In the genomic region with DNA sequence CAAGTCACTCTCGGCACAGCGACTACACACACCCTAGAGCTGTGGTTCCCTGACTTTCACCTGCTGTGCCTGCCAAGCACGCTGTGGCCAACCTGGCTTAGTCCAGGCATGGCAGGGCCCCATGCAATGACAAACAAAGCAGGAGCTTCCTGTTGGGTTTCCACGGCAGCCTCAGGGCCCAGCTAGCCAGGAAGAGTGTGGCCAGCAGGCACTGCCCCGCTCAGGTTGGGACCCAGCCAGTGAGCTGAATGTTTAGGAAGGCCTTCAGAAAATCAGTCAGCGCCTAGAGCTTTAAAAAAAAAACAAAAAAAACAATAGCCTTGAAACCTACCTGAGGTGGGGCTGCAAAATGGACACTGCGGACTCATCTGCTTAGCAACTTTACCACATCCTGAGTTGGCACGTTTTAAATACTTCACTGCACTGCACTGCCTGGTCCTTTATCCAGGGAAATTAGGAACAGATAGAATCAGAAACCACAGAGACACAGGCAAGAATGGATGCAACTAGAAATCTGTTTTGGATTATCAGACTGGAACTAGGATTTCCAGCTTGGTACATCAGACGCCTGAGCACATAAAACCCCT, we compare ENCODE assay signal across 9 cellular contexts. TPM values are rescaled to one million over a fixed set of nuclear protein-coding genes. Genes with fewer than 3 reads are reported as not detected.
DNase-seq lines count a peak whose midpoint lies in the region; ATAC-seq and TF ChIP-seq lines count a peak whose summit lies in the region.
"Had no signal": no experiment of that assay in that cellular context is flagged by ENCODE, and none has a peak within 500 bp of the region (broad histone marks: within the 10 kb centered on the region; RNA-seq: fewer than 3 reads in every experiment).

No MANE protein-coding gene starts in this region.

- no peak overlapping the region for H3K14ac ChIP-seq in trophoblast cell (ENCODE audit: low read length)

- H3K79me1 ChIP-seq in trophoblast cell (ENCODE audit: low read length), result peaks cover 12% of the 10 kb centered on the region

- H3K4me2 ChIP-seq in trophoblast cell (ENCODE audit: low read length), result no peak overlapping the region

- in situ Hi-C loops in astrocyte of the cerebellum (cut with HindIII; ENCODE audit: low sequenced_read_pairs), result no loop called here

- H3K36me3 ChIP-seq in upper lobe of left lung (peaks cover 0 to 13% (median 6%) of the 10 kb centered on the region in 4 donors), trophoblast cell (ENCODE audit: control insufficient read depth in 1 of 2, insufficient read depth in 2 of 2, low read length in 2 of 2) (peaks cover 6 to 15% of the 10 kb centered on the region in 2 experiments)

- H3K4ac ChIP-seq in trophoblast cell (ENCODE audit: low read depth, low read length), result no peak overlapping the region

- no peak overlapping the region for H4K8ac ChIP-seq in trophoblast cell (ENCODE audit: low read depth, low read length)

- 54 to 68% methylated on average over 8 to 9 of the region's 9 CpGs for WGBS in upper lobe of left lung, 2 donors
- no CpG with 5 or more reads among the region's 9 CpGs for WGBS in trophoblast cell (ENCODE audit: extremely low coverage, insufficient coverage, insufficient read length)

- H4K91ac ChIP-seq in trophoblast cell (ENCODE audit: low read depth, low read length), result no peak overlapping the region

- H3K27ac ChIP-seq in upper lobe of left lung (peak overlapping the region; percentile 50 to 82 (median 68)), trophoblast cell (ENCODE audit: low read depth, low read length) (no peak overlapping the region)

- no peak overlapping the region for H4K12ac ChIP-seq in trophoblast cell (ENCODE audit: low read depth, low read length)

- H3K18ac ChIP-seq in trophoblast cell (ENCODE audit: low read length), result no peak overlapping the region

- no peak overlapping the region for H2AFZ ChIP-seq in trophoblast cell (ENCODE audit: insufficient read depth, low read length, poor library complexity)

- TF ChIP-seq EP300 in upper lobe of left lung (IDR thresholded peaks at IDR 0.05), result no peak

- no peak overlapping the region for H2BK120ac ChIP-seq in trophoblast cell (ENCODE audit: insufficient read depth, low read length, poor library complexity)

- peak; percentile 19 for DNase-seq in NK-92 treated with Interleukin-12 subunit alpha and Interleukin-12 subunit beta, amount 100 ng/mL, for 24 hours (lab: John Stamatoyannopoulos, UW)
- DNase-seq in NK-92 (lab: John Stamatoyannopoulos, UW; ENCODE audit: unreplicated experiment) (no peak), astrocyte of the cerebellum (ENCODE audit: low read depth) (peak; percentile 39), islet precursor cell (peak; percentile 66), upper lobe of left lung (peak in 1 of 2 donors; percentile 50), GF-D8 (lab: John Stamatoyannopoulos, UW) (no peak), trophoblast cell (no peak)
- no peak for DNase-seq in stimulated activated CD4-positive, alpha-beta T cell treated with anti-CD3 and anti-CD28 coated beads, Interleukin-4, amount 100 ng/mL, for 4 hours

- no peaks in the 10 kb centered on the region for H3K27me3 ChIP-seq in upper lobe of left lung
- no peaks in the 10 kb centered on the region for H3K27me3 ChIP-seq in trophoblast cell (ENCODE audit: insufficient read depth, low read length)

- no peak overlapping the region for H2BK5ac ChIP-seq in trophoblast cell (ENCODE audit: low read depth, low read length, poor library complexity)

- H3K4me3 ChIP-seq in astrocyte of the cerebellum (ENCODE audit: low read depth, low read length) (no peak overlapping the region), upper lobe of left lung (no peak overlapping the region), trophoblast cell (ENCODE audit: low read depth, low read length) (no peak overlapping the region)

- no peaks in the 10 kb centered on the region for H3K9me3 ChIP-seq in upper lobe of left lung
- H3K9me3 ChIP-seq in trophoblast cell (ENCODE audit: insufficient read depth, low read depth, low read length), result no peaks in the 10 kb centered on the region

- no peak overlapping the region for H2BK12ac ChIP-seq in trophoblast cell (ENCODE audit: low read length)

- ATAC-seq in upper lobe of left lung (ENCODE audit: low FRiP score in 2 of 2), result peak; percentile 8 to 24

- TF ChIP-seq CTCF in astrocyte of the cerebellum (IDR thresholded peaks at IDR 0.05; ENCODE audit: low read depth, low read length, missing control alignments), result no peak
- no peak for TF ChIP-seq CTCF in upper lobe of left lung (IDR thresholded peaks at IDR 0.05)

- no peak overlapping the region for H3K23ac ChIP-seq in trophoblast cell (ENCODE audit: low read length)

- H3K9ac ChIP-seq in trophoblast cell (ENCODE audit: low read length), result no peak overlapping the region

- H2AK5ac ChIP-seq in trophoblast cell (ENCODE audit: low read length), result no peak overlapping the region

- H3K4me1 ChIP-seq in upper lobe of left lung (peaks cover 6 to 21% (median 18%) of the 10 kb centered on the region in 4 donors), trophoblast cell (ENCODE audit: control insufficient read depth in 1 of 2, insufficient read depth in 2 of 2, low read length in 2 of 2) (peaks cover 10 to 14% of the 10 kb centered on the region in 2 experiments)

- TF ChIP-seq POLR2A in upper lobe of left lung (IDR thresholded peaks at IDR 0.05), result no peak

- H3K79me2 ChIP-seq in trophoblast cell (ENCODE audit: control insufficient read depth, insufficient read depth, low read length, poor library complexity), result no peaks in the 10 kb centered on the region

RNA-seq across cellular contexts. Expression of a gene that starts 36.3 kb away (rescaled TPM):
- 1 to 10 TPM in 1 of 6 donors, not detected in 5; 2.1 TPM for total RNA-seq in upper lobe of left lung
- 0.03 and 0.06 TPM in 2 replicates for polyA plus RNA-seq in trophoblast cell (2013)
- total RNA-seq: CD4-positive, CD25-positive, alpha-beta regulatory T cell had no signal
- polyA plus RNA-seq: CD4-positive, CD25-positive, alpha-beta regulatory T cell had no signal

Comparison
In these comparisons a context has a peak if more than half of its experiments do, and no peak if none do; other contexts are left out.
1. DNase-seq: peak in NK-92 treated with Interleukin-12 subunit alpha and Interleukin-12 subunit beta, amount 100 ng/mL, for 24 hours (single experiment), astrocyte of the cerebellum (single experiment) and islet precursor cell (single experiment); none in NK-92 (single experiment), GF-D8 (single experiment), stimulated activated CD4-positive, alpha-beta T cell treated with anti-CD3 and anti-CD28 coated beads, Interleukin-4, amount 100 ng/mL, for 4 hours (0 of 2) and trophoblast cell (0 of 2).